16 cellular contexts compared by ENCODE assay signal in genomic region chr3:56190906-56191305, GRCh38.
"Had no signal": no experiment of that assay in that cellular context is flagged by ENCODE, and none has a peak within 500 bp of the region (broad histone marks: within the 10 kb centered on the region; RNA-seq: fewer than 3 reads in every experiment).

No MANE protein-coding gene starts in this region.

- H3K4me1 ChIP-seq: left lung, neural progenitor cell, prostate gland, right atrium auricular region, suprapubic skin, transverse colon, upper lobe of right lung, uterus had no signal

- DNase-seq: dermis blood vessel endothelial cell; effector memory CD8-positive, alpha-beta T cell; left lung; mesenchymal stem cell; naive thymus-derived CD4-positive, alpha-beta T cell; stimulated activated CD4-positive, alpha-beta T cell treated with anti-CD3 and anti-CD28 coated beads, Interleukin-4, amount 100 ng/mL, for 4 hours; transverse colon; upper lobe of right lung; uterus had no signal

- H3K36me3 ChIP-seq: left lung, neural progenitor cell, prostate gland, right atrium auricular region, suprapubic skin, transverse colon, upper lobe of right lung, uterus had no signal

- H3K9me3 ChIP-seq: left lung, prostate gland, right atrium auricular region, suprapubic skin, transverse colon, upper lobe of right lung, uterus had no signal

- H3K27me3 ChIP-seq: left lung, neural progenitor cell, right atrium auricular region, suprapubic skin, transverse colon, upper lobe of right lung, uterus had no signal

- H3K4me3 ChIP-seq: coronary artery, left lung, neural progenitor cell, prostate gland, right atrium auricular region, suprapubic skin, transverse colon, upper lobe of right lung, uterus had no signal

- H3K27ac ChIP-seq: coronary artery, left lung, neural progenitor cell, prostate gland, right atrium auricular region, suprapubic skin, transverse colon, upper lobe of right lung, uterus had no signal

- ATAC-seq: effector memory CD8-positive, alpha-beta T cell; left lung; sciatic nerve; stimulated activated memory B cell treated with anti-CD40 and anti-IgM and Interleukin-4, amounts not matched to agents 10 μg/mL and 1 μg/mL and 100 μg/mL, for 72 hours; upper lobe of right lung had no signal
